21 cellular contexts compared by ENCODE assay signal in the genomic region with DNA sequence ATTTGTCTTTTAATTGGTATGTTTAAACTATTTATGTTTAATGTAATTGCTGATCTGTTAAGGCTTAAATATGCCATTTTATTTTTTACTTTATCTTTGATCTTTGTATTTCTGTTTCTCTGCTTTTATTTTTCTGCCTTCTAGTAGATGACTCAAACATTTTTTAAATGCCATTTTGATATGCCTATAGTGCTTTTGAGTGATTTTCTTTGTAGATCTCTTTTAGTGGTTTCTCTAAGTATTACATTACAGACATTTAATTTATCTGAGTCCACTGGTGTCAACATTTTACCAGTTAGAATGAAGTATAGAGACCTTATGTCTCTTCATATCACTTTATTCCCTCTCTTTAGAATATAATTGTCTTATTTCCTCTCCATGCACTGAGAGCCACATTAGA. TPM values are rescaled to one million over a fixed set of nuclear protein-coding genes. Genes with fewer than 3 reads are reported as not detected.
DNase-seq lines count a peak whose midpoint lies in the region; ATAC-seq and TF ChIP-seq lines count a peak whose summit lies in the region.
"Had no signal": no experiment of that assay in that cellular context is flagged by ENCODE, and none has a peak within 500 bp of the region (broad histone marks: within the 10 kb centered on the region; RNA-seq: fewer than 3 reads in every experiment).

No MANE protein-coding gene starts in this region.

- no peaks in the 10 kb centered on the region for H3K36me3 ChIP-seq in GM23248 (ENCODE audit: low read depth)
- no peaks in the 10 kb centered on the region for H3K36me3 ChIP-seq in naive thymus-derived CD4-positive, alpha-beta T cell (ENCODE audit: control insufficient read depth in 2 of 3, insufficient read depth in 3 of 3, low read length in 3 of 3)

- no peaks in the 10 kb centered on the region for H3K4me1 ChIP-seq in GM23248 (ENCODE audit: insufficient read depth)
- no peaks in the 10 kb centered on the region for H3K4me1 ChIP-seq in naive thymus-derived CD4-positive, alpha-beta T cell (ENCODE audit: control insufficient read depth in 2 of 2, insufficient read depth in 2 of 2, low read length in 2 of 2)

- POLR2A ChIA-PET in naive thymus-derived CD4-positive, alpha-beta T cell (lab: Charles Lee), result no interaction called here

- H3K79me2 ChIP-seq in GM23248 (ENCODE audit: insufficient read depth), result no peaks in the 10 kb centered on the region

- no peaks in the 10 kb centered on the region for H3K27me3 ChIP-seq in GM23248 (replicated peaks; ENCODE audit: insufficient read depth)
- no peaks in the 10 kb centered on the region for H3K27me3 ChIP-seq in naive thymus-derived CD4-positive, alpha-beta T cell (ENCODE audit: control insufficient read depth in 2 of 2, insufficient read depth in 2 of 2, low read length in 2 of 2)

- in situ Hi-C loops in GM23248 (cut with MboI), result no loop called here

- no peaks in the 10 kb centered on the region for H3K9me3 ChIP-seq in GM23248 (ENCODE audit: low read depth)
- H3K9me3 ChIP-seq in naive thymus-derived CD4-positive, alpha-beta T cell (ENCODE audit: control insufficient read depth in 2 of 3, low read length in 3 of 3), result no peaks in the 10 kb centered on the region

- no peaks in the 10 kb centered on the region for H4K20me1 ChIP-seq in GM23248 (ENCODE audit: insufficient read depth)

- H3K36me3 Mint-ChIP-seq in naive thymus-derived CD4-positive, alpha-beta T cell, result peaks cover 0 to 10% (median 0%) of the 10 kb centered on the region in 5 donors
- H3K36me3 Mint-ChIP-seq: CD14-positive monocyte had no signal

- no peak overlapping the region for H3K4me3 Mint-ChIP-seq in naive thymus-derived CD4-positive, alpha-beta T cell
- H3K4me3 Mint-ChIP-seq: B cell, CD14-positive monocyte had no signal

- H3K4me1 Mint-ChIP-seq in naive thymus-derived CD4-positive, alpha-beta T cell, result no peaks in the 10 kb centered on the region
- H3K4me1 Mint-ChIP-seq: CD14-positive monocyte had no signal

- H3K27ac ChIP-seq in GM23248, result no peak overlapping the region
- no peak overlapping the region for H3K27ac ChIP-seq in naive thymus-derived CD4-positive, alpha-beta T cell (ENCODE audit: low read depth, low read length)
- H3K27ac ChIP-seq: 22Rv1 had no signal

- ATAC-seq in naive thymus-derived CD4-positive, alpha-beta T cell, result no peak
- ATAC-seq in GM21825 (IDR thresholded peaks at IDR 0.05; ENCODE audit: unreplicated experiment), result no peak

- no peak overlapping the region for H3K4me3 ChIP-seq in GM23248
- no peak overlapping the region for H3K4me3 ChIP-seq in fibroblast of pulmonary artery (replicated peaks; ENCODE audit: low read depth, low read length)
- no peak overlapping the region for H3K4me3 ChIP-seq in naive thymus-derived CD4-positive, alpha-beta T cell (ENCODE audit: low read length)

- peaks cover 47 to 62% (median 52%) of the 10 kb centered on the region in 5 donors for H3K27me3 Mint-ChIP-seq in naive thymus-derived CD4-positive, alpha-beta T cell

- H2AFZ ChIP-seq in GM23248, result no peak overlapping the region

- H3K4me2 ChIP-seq in GM23248 (ENCODE audit: unreplicated experiment), result no peak overlapping the region

- DNase-seq in A172 (ENCODE audit: low spot score) (peak; percentile 28), GM23248 (peak; percentile 28), RPMI7951 (ENCODE audit: low read depth) (peak; percentile 22), fibroblast of pulmonary artery (ENCODE audit: low read depth) (peak; percentile 5), nucleus accumbens (lab: John Stamatoyannopoulos, UW) (no peak), GM19238 (ENCODE audit: insufficient read length, low spot score) (no peak)
- DNase-seq in naive thymus-derived CD4-positive, alpha-beta T cell, result no peak
- DNase-seq: Kasumi-1, MM.1S, NCI-H1092, NCI-H1436, NCI-H2029, NCI-H345, NCI-H524, NCI-H82, OCI-M1, Right ventricle myocardium superior had no signal

- H3F3A ChIP-seq in GM23248 (ENCODE audit: insufficient read depth), result peaks cover 6% of the 10 kb centered on the region; the same call in 1 of the 2 replicates

- no peak for TF ChIP-seq CTCF in fibroblast of pulmonary artery (IDR thresholded peaks at IDR 0.05; ENCODE audit: low read length, missing control alignments)

- H3K27ac Mint-ChIP-seq in naive thymus-derived CD4-positive, alpha-beta T cell, result no peak overlapping the region
- H3K27ac Mint-ChIP-seq: B cell, CD14-positive monocyte had no signal

- intact Hi-C loops in naive thymus-derived CD4-positive, alpha-beta T cell (cut with micrococcal nuclease), result no loop called here

- CTCF ChIA-PET in naive thymus-derived CD4-positive, alpha-beta T cell (lab: Charles Lee), result no interaction called here

- no peaks in the 10 kb centered on the region for H3K9me2 ChIP-seq in GM23248 (ENCODE audit: insufficient read depth)

- peaks cover 0 to 13% (median under 1%) of the 10 kb centered on the region in 11 donors for H3K9me3 Mint-ChIP-seq in naive thymus-derived CD4-positive, alpha-beta T cell

- H3K9ac ChIP-seq in GM23248, result no peak overlapping the region

RNA-seq across cellular contexts. Expression of gene IL6, which starts 32.7 kb away (rescaled TPM):
- total RNA-seq in A172 (2014; rRNA removed; shearing (Covaris generic)), result 0.12 TPM in 1 of 2 replicates, not detected in the other
- 15.3 and 18.7 TPM in 2 replicates for total RNA-seq in GM23248 (2014; rRNA removed; shearing (Covaris generic))
- 29.0 and 30.6 TPM in 2 replicates for polyA plus RNA-seq in GM23248 (2016; fragmentation: Nextera tagmentation; extraction: Ambion mirVana)
- 11.4 and 14.3 TPM in 2 replicates for total RNA-seq in RPMI7951 (2014; rRNA removed; shearing (Covaris generic))
- total RNA-seq in naive thymus-derived CD4-positive, alpha-beta T cell, result 1 to 10 TPM in 2 of 5 experiments, under 1 TPM in 1, not detected in 2; 0.64 to 3.0 (median 1.0) TPM
- under 1 TPM in 1 of 2 donors, not detected in 1; 0.73 TPM for polyA plus RNA-seq in naive thymus-derived CD4-positive, alpha-beta T cell

Comparison
In these comparisons a context has a peak if more than half of its experiments do, and no peak if none do; other contexts are left out.
1. DNase-seq: peak in A172 (single experiment), GM23248 (single experiment), RPMI7951 (single experiment) and fibroblast of pulmonary artery (single experiment); none in naive thymus-derived CD4-positive, alpha-beta T cell (0 of 9), nucleus accumbens (0 of 56) and GM19238 (single experiment).